7 cellular contexts compared by ENCODE assay signal in the genomic region with DNA sequence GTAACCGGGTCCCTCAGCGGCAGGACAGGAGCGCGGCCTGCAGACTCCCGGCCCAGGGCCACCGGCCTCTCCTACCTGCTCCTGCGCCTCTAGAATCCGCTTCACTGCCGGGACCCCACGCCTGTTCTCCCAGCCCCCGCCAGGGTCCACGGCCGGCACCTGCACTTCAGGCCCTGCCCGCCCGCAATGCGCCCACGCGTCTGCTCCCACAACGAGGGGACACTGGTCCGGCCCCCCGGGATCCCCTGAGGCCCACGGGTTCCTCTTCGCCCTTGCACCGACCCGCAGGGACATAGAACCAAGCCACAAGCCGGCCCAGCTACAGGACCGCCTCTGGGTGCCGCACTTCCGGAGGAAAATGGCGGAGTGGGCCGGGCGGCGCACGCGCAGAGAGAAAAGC.
DNase-seq lines count a peak whose midpoint lies in the region; TF ChIP-seq lines count a peak whose summit lies in the region.
"Not testable (repeated sequence)": the region's sequence is repeated elsewhere in the genome, so short reads cannot be mapped to it uniquely, and the experiment has no call there.

No MANE protein-coding gene starts in this region.

- not testable (repeated sequence) for H3K27ac ChIP-seq in HUES64 (ENCODE audit: low read depth, low read length)

- not testable (repeated sequence) for TF ChIP-seq CTCF in BJ (IDR thresholded peaks at IDR 0.05; ENCODE audit: insufficient read depth, low read depth, low read length); GM10248 (IDR thresholded peaks at IDR 0.05; ENCODE audit: control extremely low read depth, extremely low read depth, low read depth, missing control alignments); astrocyte of the cerebellum (IDR thresholded peaks at IDR 0.05; ENCODE audit: low read depth, low read length, missing control alignments); fibroblast of the aortic adventitia (IDR thresholded peaks at IDR 0.05; ENCODE audit: insufficient read depth, low read length)

- not testable (repeated sequence) for H3K4me1 ChIP-seq in HUES64 (ENCODE audit: insufficient read depth, low read length)

- not testable (repeated sequence) for H3K9me3 ChIP-seq in HUES64 (ENCODE audit: insufficient read depth, low read depth, low read length)

- POLR2A ChIA-PET in BJ (lab: Charles Lee); GM10248 (lab: Yijun Ruan, JAX): not testable (repeated sequence)

- 91% methylated on average over 35 of the region's 35 CpGs for WGBS in HUES64

- H3K4me3 ChIP-seq in BJ (ENCODE audit: low read depth, low read length) (peak overlapping the region; percentile 18; the same call in 1 of the 2 replicates), HUES64 (ENCODE audit: low read length) (peak overlapping the region; percentile 27; the same call in 1 of the 2 replicates), astrocyte of the cerebellum (ENCODE audit: low read depth, low read length) (peak overlapping the region; percentile 15), fibroblast of the aortic adventitia (ENCODE audit: low read depth, low read length) (peak overlapping the region; percentile 51)

- H3K9ac ChIP-seq in HUES64 (ENCODE audit: low read depth, low read length) = not testable (repeated sequence)

- CTCF ChIA-PET in BJ (lab: Yijun Ruan, JAX); GM10248 (lab: Yijun Ruan, JAX): not testable (repeated sequence)

- in situ Hi-C loops in astrocyte of the cerebellum (cut with HindIII; ENCODE audit: low sequenced_read_pairs) = not testable (repeated sequence)

- H3K36me3 ChIP-seq in BJ (ENCODE audit: control insufficient read depth, insufficient read depth, low read length); HUES64 (ENCODE audit: insufficient read depth, low read length): not testable (repeated sequence)

- not testable (repeated sequence) for H3K27me3 ChIP-seq in BJ (ENCODE audit: control insufficient read depth, insufficient read depth, low read length); HUES64 (ENCODE audit: insufficient read depth, low read length)

- not testable (repeated sequence) for DNase-seq in BJ (ENCODE audit: low read depth); astrocyte of the cerebellum (ENCODE audit: low read depth); fibroblast of the aortic adventitia (ENCODE audit: low read depth)
- DNase-seq in GM10248 (ENCODE audit: extremely low spot score) (peak; percentile 2), RPMI8226 (peak; percentile 8), retina (peak; percentile 1)
